21 cellular contexts compared by ENCODE assay signal in genomic region chr17:6541886-6542285, GRCh38. TPM values are rescaled to one million over a fixed set of nuclear protein-coding genes. Genes with fewer than 3 reads are reported as not detected.
DNase-seq lines count a peak whose midpoint lies in the region; ATAC-seq and TF ChIP-seq lines count a peak whose summit lies in the region.
"Had no signal": no experiment of that assay in that cellular context is flagged by ENCODE, and none has a peak within 500 bp of the region (broad histone marks: within the 10 kb centered on the region; RNA-seq: fewer than 3 reads in every experiment).

No MANE protein-coding gene starts in this region.

- TF ChIP-seq CTCF in chondrocyte (IDR thresholded peaks at IDR 0.05) (no peak), nephron (IDR thresholded peaks at IDR 0.05; ENCODE audit: unreplicated experiment in 3 of 3) (no peak), ovary (IDR thresholded peaks at IDR 0.05) (no peak)

- H3K9me3 Mint-ChIP-seq in chondrocyte (ENCODE audit: low read depth) (peaks cover 4% of the 10 kb centered on the region), nephron (no peaks in the 10 kb centered on the region)

- no peak for TF ChIP-seq EP300 in ovary (IDR thresholded peaks at IDR 0.05)

- no peak overlapping the region for H3K27ac ChIP-seq in ovary
- H3K27ac ChIP-seq: GM23248 had no signal

- no peak overlapping the region for H3K4me3 ChIP-seq in ovary
- H3K4me3 ChIP-seq: GM12878, GM23248 had no signal

- H3K4me1 Mint-ChIP-seq in chondrocyte (ENCODE audit: low read depth): no peaks in the 10 kb centered on the region
- H3K4me1 Mint-ChIP-seq in nephron: peaks cover 41% of the 10 kb centered on the region
- H3K4me1 Mint-ChIP-seq: CD4-positive, CD25-positive, alpha-beta regulatory T cell; CD8-positive, alpha-beta memory T cell; IgD-negative memory B cell had no signal

- no peak overlapping the region for H3K27ac Mint-ChIP-seq in chondrocyte (ENCODE audit: unreplicated experiment)
- H3K27ac Mint-ChIP-seq in nephron: peak overlapping the region in 2 of 3 experiments; percentile 3 to 22
- H3K27ac Mint-ChIP-seq: CD4-positive, CD25-positive, alpha-beta regulatory T cell; HFFc6; IgD-negative memory B cell had no signal

- ATAC-seq in HG02981 (IDR thresholded peaks at IDR 0.05; ENCODE audit: unreplicated experiment): no peak
- ATAC-seq: GM12878, HepG2 had no signal

- intact Hi-C loops in ovary (cut with DNase I): no loop called here

- DNase-seq in NCI-H69 (lab: John Stamatoyannopoulos, UW) (peak; percentile 26), chondrocyte (ENCODE audit: low spot score) (peak; percentile 36), NCI-H82 (lab: John Stamatoyannopoulos, UW) (no peak), ovary (no peak)
- DNase-seq: BE2C; C1 segment of cervical spinal cord; CD4-positive, CD25-positive, alpha-beta regulatory T cell; CD8-positive, alpha-beta memory T cell; COR-L47; DMS 273 treated with DMSO at 0.1 percent for 48 hours; DMS53; DND-41; EL; GM23248; HCEC 1CT; HFFc6 had no signal

- H3K36me3 Mint-ChIP-seq in chondrocyte (ENCODE audit: low read depth) (no peaks in the 10 kb centered on the region), nephron (ENCODE audit: low read depth) (peaks cover 6% of the 10 kb centered on the region)
- H3K36me3 Mint-ChIP-seq: CD4-positive, CD25-positive, alpha-beta regulatory T cell; CD8-positive, alpha-beta memory T cell had no signal

- H3K4me3 Mint-ChIP-seq in chondrocyte (ENCODE audit: unreplicated experiment) (no peak overlapping the region), nephron (no peak overlapping the region)
- H3K4me3 Mint-ChIP-seq: CD4-positive, CD25-positive, alpha-beta regulatory T cell; CD8-positive, alpha-beta memory T cell; HFFc6; IgD-negative memory B cell had no signal

- H3K27me3 ChIP-seq in ovary: no peaks in the 10 kb centered on the region
- H3K27me3 ChIP-seq: BE2C had no signal

- 95 to 96% (median 96%) methylated on average over 4 of the region's 4 CpGs for WGBS in ovary, 3 donors

- H3K27me3 Mint-ChIP-seq in chondrocyte (ENCODE audit: low read depth): no peaks in the 10 kb centered on the region
- H3K27me3 Mint-ChIP-seq in nephron (ENCODE audit: low read depth): no peaks in the 10 kb centered on the region
- H3K27me3 Mint-ChIP-seq: CD4-positive, CD25-positive, alpha-beta regulatory T cell had no signal

- no peak for TF ChIP-seq POLR2A in ovary (IDR thresholded peaks at IDR 0.05)

- H3K9me3 ChIP-seq in ovary: no peaks in the 10 kb centered on the region
- H3K9me3 ChIP-seq: BE2C had no signal

- H3K4me1 ChIP-seq in ovary (ENCODE audit: insufficient read depth): peaks cover 2% of the 10 kb centered on the region
- H3K4me1 ChIP-seq: BE2C had no signal

- no peaks in the 10 kb centered on the region for H3K36me3 ChIP-seq in ovary
- H3K36me3 ChIP-seq: BE2C had no signal

RNA-seq across cellular contexts. Expression of gene PITPNM3, which starts 14.5 kb away (rescaled TPM):
- 5.3 to 5.7 TPM (median 5.5 TPM) in 3 replicates for total RNA-seq in chondrocyte
- 10 to 100 TPM; 10.0 to 68.7 (median 30.3) TPM for total RNA-seq in ovary
- 10 to 100 TPM; 10.3 to 12.8 TPM for polyA plus RNA-seq in ovary
- polyA plus RNA-seq: CD8-positive, alpha-beta memory T cell; IgD-negative memory B cell had no signal

Comparison
In these comparisons a context has a peak if more than half of its experiments do, and no peak if none do; other contexts are left out.
1. DNase-seq: peak in NCI-H69 (single experiment) and chondrocyte (single experiment); none in NCI-H82 (single experiment) and ovary (0 of 5).